ENCODE assay signal across 8 cellular contexts in the genomic region with DNA sequence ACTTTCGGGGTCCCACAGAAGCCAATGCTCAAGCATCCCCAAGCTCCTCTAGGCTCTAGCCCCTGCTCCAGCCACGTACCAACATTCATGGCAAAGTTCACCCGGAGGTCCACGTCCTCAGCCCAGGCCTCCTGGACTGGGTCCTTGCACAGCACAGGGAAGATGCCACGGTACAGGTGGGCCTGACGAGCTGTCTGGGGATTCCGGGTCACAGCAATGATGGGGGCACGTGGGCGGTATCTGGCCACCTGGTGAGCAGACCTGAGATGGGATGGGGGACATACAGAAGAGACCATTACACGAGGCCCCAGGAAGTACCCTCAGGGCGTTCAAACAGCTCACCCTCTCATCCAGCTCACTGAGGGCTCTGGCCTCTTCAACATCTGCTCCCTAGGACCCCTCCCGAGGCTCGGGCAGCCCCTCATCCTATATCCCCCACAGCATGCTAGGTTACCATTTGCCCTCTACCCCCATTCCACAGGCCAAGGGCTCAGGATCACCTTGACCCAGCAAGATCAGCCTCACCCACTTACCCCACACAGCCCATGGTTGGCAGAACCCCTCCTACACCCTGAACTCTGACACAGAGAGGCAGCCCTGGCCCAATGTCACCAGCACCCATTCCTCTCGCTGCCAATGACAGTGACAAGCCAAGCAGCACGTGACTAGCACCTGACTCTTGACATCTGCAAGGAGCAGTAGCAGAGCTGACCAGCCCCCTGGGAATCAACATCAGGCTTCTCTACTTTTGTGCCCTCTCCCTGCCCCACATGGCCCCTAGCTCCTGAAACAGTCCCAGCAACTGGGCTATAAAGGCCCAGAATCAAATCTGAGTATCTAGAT. TPM values are rescaled to one million over a fixed set of nuclear protein-coding genes. Genes with fewer than 3 reads are reported as not detected.
DNase-seq lines count a peak whose midpoint lies in the region; ATAC-seq and TF ChIP-seq lines count a peak whose summit lies in the region.

No MANE protein-coding gene starts in this region.

- DNase-seq in activated naive CD4-positive, alpha-beta T cell treated with anti-CD3 and anti-CD28 coated beads, Interleukin-2, amount 10 ng/mL, durations not matched to agents 7 days and 5 days, result no peak
- no peak for DNase-seq in activated naive CD4-positive, alpha-beta T cell (lab: John Stamatoyannopoulos, UW)
- no peak for DNase-seq in T-helper 17 cell
- no peak for DNase-seq in DMS 273 (lab: John Stamatoyannopoulos, UW; ENCODE audit: unreplicated experiment)
- DNase-seq in aorta, result no peak

- peaks cover 20% of the 10 kb centered on the region for H3K4me1 Mint-ChIP-seq in activated naive CD4-positive, alpha-beta T cell treated with anti-CD3 and anti-CD28 coated beads, Interleukin-2, amount 10 ng/mL, durations not matched to agents 7 days and 5 days
- peaks cover 17% of the 10 kb centered on the region for H3K4me1 Mint-ChIP-seq in T-helper 17 cell

- intact Hi-C loops in aorta (cut with DNase I), result loop anchor here (5.0 kb wide), 2 partner anchors 82 to 87 kb away; no protein-coding TSS in a partner anchor

- no peak overlapping the region for H3K4me3 ChIP-seq in gastroesophageal sphincter
- H3K4me3 ChIP-seq in stomach smooth muscle (ENCODE audit: low read length in 2 of 2), result no peak overlapping the region
- H3K4me3 ChIP-seq in aorta (ENCODE audit: low read length in 2 of 2), result no peak overlapping the region

- no peak for TF ChIP-seq POLR2A in gastroesophageal sphincter (IDR thresholded peaks at IDR 0.05)

- H3K9me3 Mint-ChIP-seq in activated naive CD4-positive, alpha-beta T cell treated with anti-CD3 and anti-CD28 coated beads, Interleukin-2, amount 10 ng/mL, durations not matched to agents 7 days and 5 days, result no peaks in the 10 kb centered on the region

- H3K4me1 ChIP-seq in gastroesophageal sphincter, result peaks cover 0 to 65% (median 2%) of the 10 kb centered on the region in 3 donors
- H3K4me1 ChIP-seq in stomach smooth muscle (ENCODE audit: control insufficient read depth, insufficient read depth, low read length), result peaks cover 41% of the 10 kb centered on the region
- no peaks in the 10 kb centered on the region for H3K4me1 ChIP-seq in aorta (ENCODE audit: control insufficient read depth in 1 of 2, insufficient read depth in 2 of 2, low read length in 2 of 2)

- TF ChIP-seq CTCF in gastroesophageal sphincter (IDR thresholded peaks at IDR 0.05), result no peak

- H3K27me3 ChIP-seq in gastroesophageal sphincter (peaks cover 18% of the 10 kb centered on the region), stomach smooth muscle (ENCODE audit: control insufficient read depth in 1 of 2, insufficient read depth in 2 of 2, low read length in 2 of 2) (peaks cover 8 to 11% of the 10 kb centered on the region in 2 donors), aorta (ENCODE audit: control insufficient read depth in 1 of 2, insufficient read depth in 2 of 2, low read length in 1 of 2) (no peaks in the 10 kb centered on the region)

- no peak overlapping the region for H3K9ac ChIP-seq in stomach smooth muscle (ENCODE audit: low read length in 2 of 2)

- 72 to 90% methylated on average over 2 to 3 of the region's 15 CpGs for WGBS in gastroesophageal sphincter (ENCODE audit: low coverage in 1 of 2), 2 donors
- 81 to 82% methylated on average over 15 of the region's 15 CpGs for WGBS in aorta, 2 donors

- peak overlapping the region in 3 of 4 donors; percentile 13 to 55 (median 50) for H3K27ac ChIP-seq in gastroesophageal sphincter
- H3K27ac ChIP-seq in stomach smooth muscle (ENCODE audit: low read length), result peak overlapping the region; percentile 6
- H3K27ac ChIP-seq in aorta (ENCODE audit: low read depth in 1 of 2, low read length in 2 of 2), result no peak overlapping the region

- no peak for TF ChIP-seq EP300 in gastroesophageal sphincter (IDR thresholded peaks at IDR 0.05)

- H3K9me3 ChIP-seq in T-helper 17 cell (ENCODE audit: control insufficient read depth, low read length, poor library complexity, severe bottlenecking) (no peaks in the 10 kb centered on the region), gastroesophageal sphincter (no peaks in the 10 kb centered on the region), stomach smooth muscle (ENCODE audit: control insufficient read depth in 2 of 2, low read length in 2 of 2) (no peaks in the 10 kb centered on the region), aorta (ENCODE audit: control insufficient read depth, low read length) (no peaks in the 10 kb centered on the region)

- no peak overlapping the region for H3K4me3 Mint-ChIP-seq in activated naive CD4-positive, alpha-beta T cell treated with anti-CD3 and anti-CD28 coated beads, Interleukin-2, amount 10 ng/mL, durations not matched to agents 7 days and 5 days
- no peak overlapping the region for H3K4me3 Mint-ChIP-seq in T-helper 17 cell

- H3K36me3 ChIP-seq in gastroesophageal sphincter (peaks cover 0 to 73% of the 10 kb centered on the region in 2 donors), stomach smooth muscle (ENCODE audit: control insufficient read depth in 2 of 2, insufficient read depth in 2 of 2, low read length in 2 of 2) (peaks cover 51% of the 10 kb centered on the region in 2 donors), aorta (ENCODE audit: control insufficient read depth in 1 of 2, insufficient read depth in 2 of 2, low read length in 1 of 2) (peaks cover 7 to 15% of the 10 kb centered on the region in 2 donors)

- peak overlapping the region; percentile 76 for H3K27ac Mint-ChIP-seq in activated naive CD4-positive, alpha-beta T cell treated with anti-CD3 and anti-CD28 coated beads, Interleukin-2, amount 10 ng/mL, durations not matched to agents 7 days and 5 days
- peak overlapping the region; percentile 69 for H3K27ac Mint-ChIP-seq in T-helper 17 cell

- ATAC-seq in T-helper 17 cell (no peak), gastroesophageal sphincter (no peak), HG02840 (IDR thresholded peaks at IDR 0.05; ENCODE audit: low FRiP score, unreplicated experiment) (no peak), aorta (ENCODE audit: low FRiP score) (no peak)

- H3K27me3 Mint-ChIP-seq in activated naive CD4-positive, alpha-beta T cell treated with anti-CD3 and anti-CD28 coated beads, Interleukin-2, amount 10 ng/mL, durations not matched to agents 7 days and 5 days, result peaks cover 36% of the 10 kb centered on the region
- peaks cover 9% of the 10 kb centered on the region for H3K27me3 Mint-ChIP-seq in T-helper 17 cell

- CTCF ChIA-PET in activated naive CD4-positive, alpha-beta T cell treated with anti-CD3 and anti-CD28 coated beads, Interleukin-2, amount 10 ng/mL, durations not matched to agents 7 days and 5 days (lab: Charles Lee), result interaction anchor here (0.8 to 1.8 kb wide), 13 partner anchors 10 to 138 kb away, joined by 3 to 8 read pairs (median 4); no protein-coding TSS in a partner anchor

- peaks cover 70% of the 10 kb centered on the region for H3K36me3 Mint-ChIP-seq in activated naive CD4-positive, alpha-beta T cell treated with anti-CD3 and anti-CD28 coated beads, Interleukin-2, amount 10 ng/mL, durations not matched to agents 7 days and 5 days
- H3K36me3 Mint-ChIP-seq in T-helper 17 cell (ENCODE audit: low read depth), result peaks cover 6% of the 10 kb centered on the region

RNA-seq across cellular contexts. Expression of gene GRAMD2A, which starts 3.0 kb away (rescaled TPM):
- total RNA-seq in T-helper 17 cell, result not detected
- under 1 TPM in 2 of 4 donors, not detected in 2; 0.39 to 0.64 TPM for total RNA-seq in gastroesophageal sphincter
- total RNA-seq in aorta, result 1 to 10 TPM in 1 of 2 donors, under 1 TPM in 1; 0.91 to 1.5 TPM
- polyA plus RNA-seq in aorta, result under 1 TPM; 0.13 to 0.20 TPM

RNA-seq across cellular contexts. Expression of gene PKM, which starts 30.4 kb away (rescaled TPM):
- 100 to 1,000 TPM; 343 to 428 TPM for total RNA-seq in T-helper 17 cell
- total RNA-seq in gastroesophageal sphincter, result 100 to 1,000 TPM; 343 to 646 (median 543) TPM
- total RNA-seq in aorta, result 100 to 1,000 TPM; 478 to 588 TPM
- polyA plus RNA-seq in aorta, result 100 to 1,000 TPM; 238 to 429 TPM

Comparison
In these comparisons a context has a peak if more than half of its experiments do, and no peak if none do; other contexts are left out.
1. H3K27ac ChIP-seq: peak in gastroesophageal sphincter (3 of 4) and stomach smooth muscle (single experiment); none in aorta (0 of 2).